1 cellular context compared by ENCODE assay signal in genomic region chr10:72322030-72322279, GRCh38.
TF ChIP-seq lines count a peak whose summit lies in the region.

No MANE protein-coding gene starts in this region.

TF ChIP-seq in IMR-90, 13 proteins besides CTCF, POLR2A, EP300 and RAD21:
- TF ChIP-seq RCOR1 (IDR thresholded peaks at IDR 0.05; ENCODE audit: insufficient replicate concordance, low read length) (no peak), MAFK (IDR thresholded peaks at IDR 0.05; ENCODE audit: low read depth, low read length) (no peak), BHLHE40 (IDR thresholded peaks at IDR 0.05; ENCODE audit: low read depth, low read length) (no peak)
